8 cellular contexts compared by ENCODE assay signal in the genomic region with DNA sequence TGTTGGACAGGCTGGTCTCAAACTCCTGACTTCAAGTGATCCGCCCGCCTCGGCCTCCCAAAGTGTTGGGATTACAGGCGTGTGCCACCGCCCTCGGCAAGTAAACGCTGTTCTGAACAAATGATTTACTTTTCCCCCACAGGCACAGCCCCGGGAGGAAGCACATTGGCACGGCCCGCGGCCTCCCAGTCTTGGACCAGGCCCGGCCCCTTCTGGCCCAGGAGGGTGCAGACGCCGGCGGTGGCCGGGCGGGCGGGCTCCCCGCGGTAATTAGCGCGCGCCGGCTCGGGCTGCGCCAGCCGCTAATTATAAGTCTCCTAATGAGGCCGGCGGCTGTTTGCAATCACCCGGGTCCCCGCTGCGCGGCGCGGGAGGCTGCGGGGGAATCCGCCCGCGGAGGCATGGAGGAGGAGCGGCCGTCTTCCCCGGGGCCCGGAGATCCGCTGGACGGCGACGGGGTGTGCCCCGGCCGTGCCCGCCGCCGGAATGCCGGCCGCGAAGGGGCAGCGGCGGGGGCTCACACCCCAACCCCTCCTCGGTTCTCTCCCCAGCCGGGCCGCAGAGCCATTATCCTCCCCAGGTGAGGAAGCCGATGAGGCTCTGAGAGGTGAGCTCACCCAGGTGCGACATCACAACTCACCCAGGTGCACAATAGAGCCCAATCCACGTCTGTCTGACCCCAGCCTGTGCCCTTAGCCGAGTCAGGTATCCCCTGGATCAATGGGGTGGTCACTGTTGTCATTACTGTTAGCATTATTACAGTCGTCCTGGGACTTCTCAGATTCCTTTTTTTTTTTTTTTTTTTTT. TPM values are rescaled to one million over a fixed set of nuclear protein-coding genes. Genes with fewer than 3 reads are reported as not detected.
DNase-seq lines count a peak whose midpoint lies in the region; ATAC-seq, FAIRE-seq and TF ChIP-seq lines count a peak whose summit lies in the region.

No MANE protein-coding gene starts in this region.

- H3K79me2 ChIP-seq in H1 (ENCODE audit: control insufficient read depth in 1 of 2, insufficient read depth in 2 of 2, low read length in 2 of 2): peaks cover 0 to 3% of the 10 kb centered on the region in 2 experiments; a peak in 1 of 4 replicates

- H3K9me3 ChIP-seq in H1 (ENCODE audit: insufficient read depth in 2 of 2, low read depth in 1 of 2, low read length in 1 of 2) (no peaks in the 10 kb centered on the region), mucosa of descending colon (no peaks in the 10 kb centered on the region)

- H2BK20ac ChIP-seq in H1 (ENCODE audit: low read length): no peak overlapping the region; the same call in 1 of the 2 replicates

- H2AFZ ChIP-seq in H1 (ENCODE audit: low read length): peak overlapping the region; percentile 97; the same call in 1 of the 2 replicates

- TF ChIP-seq EP300 in H1 (IDR thresholded peaks at IDR 0.05; ENCODE audit: borderline replicate concordance in 1 of 2, low read depth in 2 of 2, low read length in 2 of 2): no peak

- H4K91ac ChIP-seq in H1 (replicated peaks; ENCODE audit: insufficient read length, low read length): peak overlapping the region; percentile 34

- FAIRE-seq in H1 (lab: Jason Lieb, UNC): no peak

- H2BK15ac ChIP-seq in H1 (ENCODE audit: low read length): peak overlapping the region; percentile 88; the same call in 1 of the 2 replicates

- 13% methylated on average over 39 of the region's 65 CpGs; no CpG with 5 or more reads in 1 of the 2 experiments for WGBS in H1 (ENCODE audit: extremely low coverage in 1 of 2, insufficient coverage in 1 of 2, insufficient read length in 1 of 2, insufficient replicate concordance in 2 of 2, low coverage in 1 of 2, low lambda C conversion rate in 2 of 2, missing lambda C conversion rate in 1 of 2), 2 experiments

- H3K36me3 ChIP-seq in GM06990 (ENCODE audit: control insufficient read depth, insufficient read depth, low read length): peaks cover under 1% of the 10 kb centered on the region
- peaks cover 0 to 4% (median under 1%) of the 10 kb centered on the region in 4 experiments; a peak in 5 of 8 replicates for H3K36me3 ChIP-seq in H1 (ENCODE audit: control insufficient read depth in 2 of 4, insufficient read depth in 4 of 4, low read length in 3 of 4)
- H3K36me3 ChIP-seq in mucosa of descending colon (ENCODE audit: low read depth): no peaks in the 10 kb centered on the region

- no peaks in the 10 kb centered on the region for H3K79me1 ChIP-seq in H1 (ENCODE audit: low read depth, low read length)

- CTCF ChIA-PET in activated CD4-positive, alpha-beta memory T cell treated with anti-CD3 and anti-CD28 coated beads, Interleukin-2, amount 10 ng/mL, durations not matched to agents 7 days and 5 days (lab: Charles Lee): interaction anchor here (0.7 to 6.7 kb wide), 5 partner anchors 55 to 511 kb away, joined by 3 to 79 read pairs (median 5); no protein-coding TSS in a partner anchor
- CTCF ChIA-PET in H1 (lab: Charles Lee; ENCODE audit: partially characterized antibody): interaction anchor here (0.6 to 8.3 kb wide), 11 partner anchors 10 to 193 kb away, joined by 3 to 111 read pairs (median 5); no protein-coding TSS in a partner anchor

- peak overlapping the region; percentile 55 for H3K4me3 Mint-ChIP-seq in activated CD4-positive, alpha-beta memory T cell treated with anti-CD3 and anti-CD28 coated beads, Interleukin-2, amount 10 ng/mL, durations not matched to agents 7 days and 5 days

- H3K4me3 ChIP-seq in GM06990 (replicated peaks; ENCODE audit: low read depth, low read length): peak overlapping the region; percentile 27
- peak overlapping the region; percentile 55 to 72 (median 56) for H3K4me3 ChIP-seq in H1 (ENCODE audit: extremely low read depth in 1 of 4, insufficient read depth in 2 of 4, low read depth in 3 of 4, low read length in 4 of 4)
- no peak overlapping the region for H3K4me3 ChIP-seq in mucosa of descending colon

- H3K27me3 ChIP-seq in GM06990 (replicated peaks; ENCODE audit: control insufficient read depth, insufficient read depth, low read length) (no peaks in the 10 kb centered on the region), H1 (replicated peaks in 1 of 4; ENCODE audit: control insufficient read depth in 3 of 4, extremely low read depth in 1 of 4, insufficient read depth in 3 of 4, low read length in 3 of 4) (peaks cover 0 to 3% (median 1%) of the 10 kb centered on the region in 4 experiments; a peak in 1 of 7 replicates)

- H4K8ac ChIP-seq in H1 (ENCODE audit: extremely low read depth, insufficient read depth, low read length): peak overlapping the region; percentile 88; the same call in 1 of the 2 replicates

- peak overlapping the region; percentile 75 to 81 for H3K4me2 ChIP-seq in H1 (ENCODE audit: insufficient read depth in 1 of 2, low read depth in 2 of 2, low read length in 2 of 2)

- no peak overlapping the region for H3K27ac Mint-ChIP-seq in activated CD4-positive, alpha-beta memory T cell treated with anti-CD3 and anti-CD28 coated beads, Interleukin-2, amount 10 ng/mL, durations not matched to agents 7 days and 5 days

- peak overlapping the region; percentile 8 to 63 (median 37); a peak in 4 of 7 replicates for H3K9ac ChIP-seq in H1 (replicated peaks in 1 of 4; ENCODE audit: extremely low read depth in 1 of 4, low read depth in 3 of 4, low read length in 3 of 4)

- H3K4me1 ChIP-seq in H1 (replicated peaks in 1 of 4; ENCODE audit: control insufficient read depth in 3 of 4, insufficient read depth in 4 of 4, low read length in 3 of 4) (peaks cover 0 to 6% (median 1%) of the 10 kb centered on the region in 4 experiments; a peak in 5 of 7 replicates), mucosa of descending colon (ENCODE audit: low read depth) (peaks cover 20% of the 10 kb centered on the region)

- H2AK5ac ChIP-seq in H1 (ENCODE audit: low read depth, low read length): no peak overlapping the region

- no peak overlapping the region for H2BK120ac ChIP-seq in H1 (replicated peaks; ENCODE audit: low read depth, low read length)

- H2BK5ac ChIP-seq in H1 (ENCODE audit: low read depth, low read length): no peak overlapping the region

- H3K14ac ChIP-seq in H1 (ENCODE audit: insufficient read length): no peak overlapping the region

- DNase-seq in GM06990 (ENCODE audit: extremely low read depth, insufficient read length) (peak; percentile 70), NCI-H2171 treated with DMSO at 0.1 percent for 48 hours (lab: John Stamatoyannopoulos, UW) (peak; percentile 65), H1 (ENCODE audit: low read depth in 1 of 2, low spot score in 2 of 2) (peak in 1 of 2 experiments; percentile 79), mucosa of descending colon (peak; percentile 56 to 82 (median 81)), pons (ENCODE audit: low spot score) (no peak), dedifferentiated amniotic fluid mesenchymal stem cell (ENCODE audit: extremely low spot score) (no peak)
- peak; percentile 63 for DNase-seq in activated CD4-positive, alpha-beta memory T cell treated with anti-CD3 and anti-CD28 coated beads, Interleukin-2, amount 10 ng/mL, durations not matched to agents 7 days and 5 days
- DNase-seq in stimulated activated CD8-positive, alpha-beta memory T cell treated with anti-CD3 and anti-CD28 coated beads, Interleukin-4, amount 100 ng/mL, for 48 hours: peak; percentile 66

- TF ChIP-seq POLR2A in H1 (IDR thresholded peaks at IDR 0.05; ENCODE audit: control extremely low read depth in 1 of 2, low read depth in 2 of 2, low read length in 2 of 2): no peak

- peak overlapping the region; percentile 46 for H4K5ac ChIP-seq in H1 (ENCODE audit: insufficient read length, low read depth, low read length)

- H4K20me1 ChIP-seq in H1 (replicated peaks in 1 of 2; ENCODE audit: control insufficient read depth in 1 of 2, insufficient read depth in 2 of 2, low read length in 2 of 2): no peaks in the 10 kb centered on the region

- peak overlapping the region; percentile 8 for H3K4ac ChIP-seq in H1 (replicated peaks; ENCODE audit: insufficient read length, low read depth, low read length)

- H3K4me1 Mint-ChIP-seq in activated CD4-positive, alpha-beta memory T cell treated with anti-CD3 and anti-CD28 coated beads, Interleukin-2, amount 10 ng/mL, durations not matched to agents 7 days and 5 days: peaks cover 39% of the 10 kb centered on the region

- TF ChIP-seq RAD21 in H1 (IDR thresholded peaks at IDR 0.05 in 1 of 2, conservative IDR thresholded peaks at IDR 0.05 in 1 of 2; ENCODE audit: low read depth in 2 of 2, low read length in 2 of 2): no peak; a peak in 2 of 4 replicates

- H3K9me3 Mint-ChIP-seq in activated CD4-positive, alpha-beta memory T cell treated with anti-CD3 and anti-CD28 coated beads, Interleukin-2, amount 10 ng/mL, durations not matched to agents 7 days and 5 days: no peaks in the 10 kb centered on the region

- H3K56ac ChIP-seq in H1 (replicated peaks; ENCODE audit: insufficient read length, low read depth, low read length): peak overlapping the region; percentile 42

- H3K23ac ChIP-seq in H1 (ENCODE audit: insufficient read length): no peak overlapping the region

- no peak overlapping the region for H3K27ac ChIP-seq in H1 (ENCODE audit: low read depth, low read length)

- peaks cover 17% of the 10 kb centered on the region for H3K27me3 Mint-ChIP-seq in activated CD4-positive, alpha-beta memory T cell treated with anti-CD3 and anti-CD28 coated beads, Interleukin-2, amount 10 ng/mL, durations not matched to agents 7 days and 5 days

- POLR2A ChIA-PET in activated CD4-positive, alpha-beta memory T cell treated with anti-CD3 and anti-CD28 coated beads, Interleukin-2, amount 10 ng/mL, durations not matched to agents 7 days and 5 days (lab: Charles Lee): interaction anchor here (1.2 kb wide), 1 partner anchor 387 kb away, joined by 3 read pairs; no protein-coding TSS in a partner anchor
- POLR2A ChIA-PET in H1 (lab: Charles Lee; ENCODE audit: partially characterized antibody): interaction anchor here (0.7 to 1.3 kb wide), 3 partner anchors 55 to 70 kb away, joined by 3 to 4 read pairs (median 3); a partner anchor contains a TSS

- ATAC-seq in mucosa of descending colon: peak; percentile 62

- peaks cover 6% of the 10 kb centered on the region for H3K23me2 ChIP-seq in H1 (ENCODE audit: low read depth, low read length)

- peaks cover 11% of the 10 kb centered on the region for H3K36me3 Mint-ChIP-seq in activated CD4-positive, alpha-beta memory T cell treated with anti-CD3 and anti-CD28 coated beads, Interleukin-2, amount 10 ng/mL, durations not matched to agents 7 days and 5 days (ENCODE audit: low read depth)

- H2BK12ac ChIP-seq in H1 (ENCODE audit: low read depth, low read length): no peak overlapping the region

- intact Hi-C loops in mucosa of descending colon (cut with DNase I, micrococcal nuclease): loop anchor here in 1 of 2 donors (10.0 kb wide), 1 partner anchor 130 kb away; a partner anchor contains a TSS

- peak; percentile 34 for TF ChIP-seq CTCF in GM06990 (IDR thresholded peaks at IDR 0.05; ENCODE audit: insufficient read depth, low read length, poor library complexity, severe bottlenecking)
- TF ChIP-seq CTCF in H1 (IDR thresholded peaks at IDR 0.05; ENCODE audit: control extremely low read depth in 1 of 3, insufficient read depth in 1 of 3, low read depth in 1 of 3, low read length in 3 of 3): no peak
- TF ChIP-seq CTCF in mucosa of descending colon (IDR thresholded peaks at IDR 0.05): no peak

- peak overlapping the region; percentile 93; the same call in 1 of the 2 replicates for H3K18ac ChIP-seq in H1 (ENCODE audit: extremely low read depth, low read length)

RNA-seq across cellular contexts. Expression of a gene that starts 3.3 kb away (rescaled TPM):
- total RNA-seq in activated CD4-positive, alpha-beta memory T cell treated with anti-CD3 and anti-CD28 coated beads, Interleukin-2, amount 10 ng/mL, durations not matched to agents 7 days and 5 days: 10 to 100 TPM; 37.6 to 38.8 TPM
- 54.7 and 59.7 TPM in 2 replicates for total RNA-seq in H1 (2021; fragmentation: NEBNext Ultra II Directional; extraction: Animal tissue kit (Norgen Biotek cat#: 25700))
- polyA plus RNA-seq in H1 (2011; rRNA removed): 105 and 124 TPM in 2 replicates
- polyA plus RNA-seq in H1 (2011; cell fraction: cytosol; rRNA removed): 131 TPM
- polyA plus RNA-seq in H1 (2011; cell fraction: nucleus; rRNA removed): 63.8 TPM
- polyA plus RNA-seq in H1 (2012, experiment 1 of 2): 79.1 to 90.1 TPM (median 84.1 TPM) in 4 replicates
- 34.1 TPM for polyA plus RNA-seq in H1 (2012, experiment 2 of 2)
- 52.6 TPM for polyA plus RNA-seq in H1 (2013, experiment 1 of 2)
- 53.8 TPM for polyA plus RNA-seq in H1 (2013, experiment 2 of 2)
- 34.7 and 44.6 TPM in 2 replicates for polyA minus RNA-seq in H1 (2011; rRNA and poly(A)+ RNA removed)
- 41.9 TPM for polyA minus RNA-seq in H1 (2011; cell fraction: cytosol; rRNA and poly(A)+ RNA removed)
- polyA minus RNA-seq in H1 (2011; cell fraction: nucleus; rRNA and poly(A)+ RNA removed): 43.6 TPM
- 10 to 100 TPM; 29.5 to 44.3 (median 37.7) TPM for total RNA-seq in mucosa of descending colon

RNA-seq across cellular contexts. Expression of a gene that starts 50.4 kb away (rescaled TPM):
- total RNA-seq in activated CD4-positive, alpha-beta memory T cell treated with anti-CD3 and anti-CD28 coated beads, Interleukin-2, amount 10 ng/mL, durations not matched to agents 7 days and 5 days: 100 to 1,000 TPM; 225 to 229 TPM
- total RNA-seq in H1 (2021; fragmentation: NEBNext Ultra II Directional; extraction: Animal tissue kit (Norgen Biotek cat#: 25700)): 164 and 171 TPM in 2 replicates
- polyA plus RNA-seq in H1 (2011; rRNA removed): 63.0 and 71.6 TPM in 2 replicates
- 93.4 TPM for polyA plus RNA-seq in H1 (2011; cell fraction: cytosol; rRNA removed)
- 84.3 TPM for polyA plus RNA-seq in H1 (2011; cell fraction: nucleus; rRNA removed)
- polyA plus RNA-seq in H1 (2012, experiment 1 of 2): 165 to 207 TPM (median 178 TPM) in 4 replicates
- polyA plus RNA-seq in H1 (2012, experiment 2 of 2): 152 TPM
- polyA plus RNA-seq in H1 (2013, experiment 1 of 2): 136 TPM
- polyA plus RNA-seq in H1 (2013, experiment 2 of 2): 135 TPM
- polyA minus RNA-seq in H1 (2011; rRNA and poly(A)+ RNA removed): 213 and 284 TPM in 2 replicates
- polyA minus RNA-seq in H1 (2011; cell fraction: cytosol; rRNA and poly(A)+ RNA removed): 95.7 TPM
- 96.2 TPM for polyA minus RNA-seq in H1 (2011; cell fraction: nucleus; rRNA and poly(A)+ RNA removed)
- total RNA-seq in mucosa of descending colon: 100 to 1,000 TPM; 158 to 300 (median 237) TPM

RNA-seq across cellular contexts. Expression of a gene that starts 55.6 kb away (rescaled TPM):
- total RNA-seq in activated CD4-positive, alpha-beta memory T cell treated with anti-CD3 and anti-CD28 coated beads, Interleukin-2, amount 10 ng/mL, durations not matched to agents 7 days and 5 days: 10 to 100 TPM; 30.3 to 30.8 TPM
- total RNA-seq in H1 (2021; fragmentation: NEBNext Ultra II Directional; extraction: Animal tissue kit (Norgen Biotek cat#: 25700)): 35.1 and 38.3 TPM in 2 replicates
- 23.5 and 35.8 TPM in 2 replicates for polyA plus RNA-seq in H1 (2011; rRNA removed)
- 46.8 TPM for polyA plus RNA-seq in H1 (2011; cell fraction: cytosol; rRNA removed)
- 14.8 TPM for polyA plus RNA-seq in H1 (2011; cell fraction: nucleus; rRNA removed)
- polyA plus RNA-seq in H1 (2012, experiment 1 of 2): 38.5 to 54.4 TPM (median 49.0 TPM) in 4 replicates
- polyA plus RNA-seq in H1 (2012, experiment 2 of 2): 11.6 TPM
- polyA plus RNA-seq in H1 (2013, experiment 1 of 2): 29.7 TPM
- polyA plus RNA-seq in H1 (2013, experiment 2 of 2): 30.7 TPM
- 22.4 and 27.5 TPM in 2 replicates for polyA minus RNA-seq in H1 (2011; rRNA and poly(A)+ RNA removed)
- 13.0 TPM for polyA minus RNA-seq in H1 (2011; cell fraction: cytosol; rRNA and poly(A)+ RNA removed)
- 12.6 TPM for polyA minus RNA-seq in H1 (2011; cell fraction: nucleus; rRNA and poly(A)+ RNA removed)
- 10 to 100 TPM; 22.8 to 30.0 (median 29.5) TPM for total RNA-seq in mucosa of descending colon

RNA-seq across cellular contexts. Expression of a gene that starts 55.9 kb away (rescaled TPM):
- under 1 TPM; 0.25 to 0.45 TPM for total RNA-seq in activated CD4-positive, alpha-beta memory T cell treated with anti-CD3 and anti-CD28 coated beads, Interleukin-2, amount 10 ng/mL, durations not matched to agents 7 days and 5 days
- total RNA-seq in H1 (2021; fragmentation: NEBNext Ultra II Directional; extraction: Animal tissue kit (Norgen Biotek cat#: 25700)): 7.4 and 8.5 TPM in 2 replicates
- 3.9 and 4.5 TPM in 2 replicates for polyA plus RNA-seq in H1 (2011; rRNA removed)
- polyA plus RNA-seq in H1 (2011; cell fraction: cytosol; rRNA removed): 5.9 TPM
- 6.8 TPM for polyA plus RNA-seq in H1 (2011; cell fraction: nucleus; rRNA removed)
- polyA plus RNA-seq in H1 (2012, experiment 1 of 2): 6.0 to 8.6 TPM (median 7.8 TPM) in 4 replicates
- polyA plus RNA-seq in H1 (2012, experiment 2 of 2): 4.0 TPM
- 2.8 TPM for polyA plus RNA-seq in H1 (2013, experiment 1 of 2)
- polyA plus RNA-seq in H1 (2013, experiment 2 of 2): 2.7 TPM
- polyA minus RNA-seq in H1 (2011; rRNA and poly(A)+ RNA removed): 4.9 and 5.4 TPM in 2 replicates
- 1.6 TPM for polyA minus RNA-seq in H1 (2011; cell fraction: cytosol; rRNA and poly(A)+ RNA removed)
- 5.4 TPM for polyA minus RNA-seq in H1 (2011; cell fraction: nucleus; rRNA and poly(A)+ RNA removed)
- total RNA-seq in mucosa of descending colon: 1 to 10 TPM in 2 of 3 donors, under 1 TPM in 1; 0.51 to 1.8 (median 1.2) TPM

Comparison
In these comparisons a context has a peak if more than half of its experiments do, and no peak if none do; other contexts are left out.
1. DNase-seq: peak in GM06990 (single experiment), NCI-H2171 treated with DMSO at 0.1 percent for 48 hours (single experiment), activated CD4-positive, alpha-beta memory T cell treated with anti-CD3 and anti-CD28 coated beads, Interleukin-2, amount 10 ng/mL, durations not matched to agents 7 days and 5 days (single experiment), mucosa of descending colon (3 of 3) and stimulated activated CD8-positive, alpha-beta memory T cell treated with anti-CD3 and anti-CD28 coated beads, Interleukin-4, amount 100 ng/mL, for 48 hours (single experiment); none in pons (single experiment) and dedifferentiated amniotic fluid mesenchymal stem cell (single experiment).